Comparison of ENCODE assay signal across 18 cellular contexts in genomic region chr16:83779881-83780280, GRCh38. TPM values are rescaled to one million over a fixed set of nuclear protein-coding genes. Genes with fewer than 3 reads are reported as not detected.
A peak's percentile ranks its signal among the peaks of the same experiment; 100 is the strongest.
DNase-seq lines count a peak whose midpoint lies in the region; ATAC-seq and FAIRE-seq lines count a peak whose summit lies in the region.
"Had no signal": no experiment of that assay in that cellular context is flagged by ENCODE, and none has a peak within 500 bp of the region (broad histone marks: within the 10 kb centered on the region; RNA-seq: fewer than 3 reads in every experiment).

No MANE protein-coding gene starts in this region.

- H3K4me1 Mint-ChIP-seq in activated naive CD8-positive, alpha-beta T cell treated with anti-CD3 and anti-CD28 coated beads for 36 hours, result no peaks in the 10 kb centered on the region

- H3K9me3 Mint-ChIP-seq in activated naive CD8-positive, alpha-beta T cell treated with anti-CD3 and anti-CD28 coated beads for 36 hours, result no peaks in the 10 kb centered on the region
- H3K9me3 Mint-ChIP-seq: brain; natural killer cell treated with Interleukin-12 subunit alpha and Interleukin-12 subunit beta and Interleukin-15 and Interleukin-18, amount 100 ng/mL, for 72 hours had no signal

- no peak overlapping the region for H3K27ac Mint-ChIP-seq in activated naive CD8-positive, alpha-beta T cell treated with anti-CD3 and anti-CD28 coated beads for 36 hours
- H3K27ac Mint-ChIP-seq: natural killer cell treated with Interleukin-12 subunit alpha and Interleukin-12 subunit beta and Interleukin-15 and Interleukin-18, amount 100 ng/mL, for 72 hours had no signal

- H3K27me3 Mint-ChIP-seq in activated naive CD8-positive, alpha-beta T cell treated with anti-CD3 and anti-CD28 coated beads for 36 hours, result peaks cover 30% of the 10 kb centered on the region

- no peak for ATAC-seq in GM18858 (IDR thresholded peaks at IDR 0.05; ENCODE audit: unreplicated experiment)
- no peak for ATAC-seq in HG02870 (IDR thresholded peaks at IDR 0.05; ENCODE audit: unreplicated experiment)
- no peak for ATAC-seq in HG03097 (IDR thresholded peaks at IDR 0.05; ENCODE audit: low FRiP score, unreplicated experiment)
- ATAC-seq: K562; natural killer cell treated with Interleukin-12 subunit alpha and Interleukin-12 subunit beta and Interleukin-15 and Interleukin-18, amount 100 ng/mL, for 72 hours had no signal

- H3K36me3 Mint-ChIP-seq in activated naive CD8-positive, alpha-beta T cell treated with anti-CD3 and anti-CD28 coated beads for 36 hours, result no peaks in the 10 kb centered on the region
- H3K36me3 Mint-ChIP-seq: brain; natural killer cell treated with Interleukin-12 subunit alpha and Interleukin-12 subunit beta and Interleukin-15 and Interleukin-18, amount 100 ng/mL, for 72 hours had no signal

- H3K4me3 Mint-ChIP-seq in activated naive CD8-positive, alpha-beta T cell treated with anti-CD3 and anti-CD28 coated beads for 36 hours, result no peak overlapping the region
- H3K4me3 Mint-ChIP-seq: brain; natural killer cell treated with Interleukin-12 subunit alpha and Interleukin-12 subunit beta and Interleukin-15 and Interleukin-18, amount 100 ng/mL, for 72 hours had no signal

- FAIRE-seq in endometrium (lab: Jason Lieb, UNC), result peak; percentile 29
- FAIRE-seq: G401.6 had no signal

- DNase-seq in A172 (ENCODE audit: low spot score) (peak; percentile 60), HS-27A (ENCODE audit: low read depth) (peak; percentile 19), medulla oblongata (ENCODE audit: extremely low spot score) (peak; percentile 55)
- DNase-seq in activated naive CD8-positive, alpha-beta T cell treated with anti-CD3 and anti-CD28 coated beads for 36 hours, result no peak
- DNase-seq: activated CD4-positive, CD25-positive, alpha-beta regulatory T cell treated with anti-CD3 and anti-CD28 coated beads, Interleukin-2, amount 50 U/mL, for 72 hours; activated T-cell treated with anti-CD3 and anti-CD28 coated beads, Interleukin-2, amount 50 U/mL, for 48 hours; erythroblast; NCI-H2081; stimulated activated CD8-positive, alpha-beta memory T cell treated with anti-CD3 and anti-CD28 coated beads, Interleukin-4, amount 100 ng/mL, for 48 hours; SW 1271 had no signal

RNA-seq across cellular contexts. Expression of gene HSBP1, which starts 27.9 kb away (rescaled TPM):
- 36.6 and 40.9 TPM in 2 replicates for total RNA-seq in A172 (2014; rRNA removed; shearing (Covaris generic))
- total RNA-seq in activated naive CD8-positive, alpha-beta T cell treated with anti-CD3 and anti-CD28 coated beads for 36 hours, result 10 to 100 TPM; 70.6 to 82.0 TPM
